In the genomic region with DNA sequence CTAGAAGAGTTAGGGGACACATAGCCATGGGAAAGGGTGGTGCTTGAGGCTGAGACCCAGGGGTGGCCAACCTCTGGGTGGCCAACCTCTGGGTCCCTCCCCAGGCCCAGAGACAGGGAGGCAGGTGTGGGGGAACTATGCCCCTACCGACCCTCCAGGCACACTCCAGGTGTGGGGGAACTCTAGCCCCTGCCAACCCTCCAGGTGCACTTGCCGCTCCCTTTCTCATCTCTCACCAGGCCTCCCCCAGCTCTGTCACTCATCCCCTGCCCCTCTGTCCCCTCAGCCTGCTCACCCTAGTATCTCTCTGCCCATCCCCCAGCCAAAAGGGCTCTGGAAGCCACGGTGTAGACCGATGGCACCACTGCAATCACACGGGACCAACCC, we compare ENCODE assay signal across 18 cellular contexts. TPM values are rescaled to one million over a fixed set of nuclear protein-coding genes. Genes with fewer than 3 reads are reported as not detected.
"Had no signal": no experiment of that assay in that cellular context is flagged by ENCODE, and none has a peak within 500 bp of the region (broad histone marks: within the 10 kb centered on the region; RNA-seq: fewer than 3 reads in every experiment).

No MANE protein-coding gene starts in this region.

- ATAC-seq: esophagus mucosa, left lung had no signal

- H3K27ac ChIP-seq: colonic mucosa, hepatocyte, left lung, neutrophil, SK-N-MC, skin epidermis had no signal

- H3K4me3 Mint-ChIP-seq: stimulated activated naive CD8-positive, alpha-beta T cell treated with anti-CD3 and anti-CD28 coated beads, Interleukin-15, Interleukin-2, amounts not matched to agents 100 ng/mL and 50 ng/mL, for 24 hours; type B pancreatic cell had no signal

- H3K36me3 ChIP-seq: colonic mucosa, left lung, neutrophil had no signal

- H2AFZ ChIP-seq: hepatocyte had no signal

- H3K27me3 ChIP-seq: colonic mucosa had no signal

- H3K9me3 Mint-ChIP-seq: stimulated activated naive CD8-positive, alpha-beta T cell treated with anti-CD3 and anti-CD28 coated beads, Interleukin-15, Interleukin-2, amounts not matched to agents 100 ng/mL and 50 ng/mL, for 24 hours; type B pancreatic cell had no signal

- H3K4me1 ChIP-seq: colonic mucosa, left lung had no signal

- H3K4me2 ChIP-seq: hepatocyte had no signal

- H3K36me3 Mint-ChIP-seq: type B pancreatic cell had no signal

- H3K27ac Mint-ChIP-seq: stimulated activated naive CD8-positive, alpha-beta T cell treated with anti-CD3 and anti-CD28 coated beads, Interleukin-15, Interleukin-2, amounts not matched to agents 100 ng/mL and 50 ng/mL, for 24 hours; type B pancreatic cell had no signal

- H3K4me3 ChIP-seq: colonic mucosa, hepatocyte, left lung, SK-N-MC, skin epidermis had no signal

- DNase-seq: activated CD4-positive, CD25-positive, alpha-beta regulatory T cell treated with anti-CD3 and anti-CD28 coated beads, Interleukin-2, amount 50 U/mL, for 72 hours; activated effector memory CD4-positive, alpha-beta T cell treated with Interleukin-2 at 50 U/mL for 16 hours; colonic mucosa; stimulated activated CD4-positive, alpha-beta T cell treated with anti-CD3 and anti-CD28 coated beads, Interleukin-15, amount 100 ng/mL, for 24 hours; stimulated activated CD4-positive, alpha-beta T cell treated with anti-CD3 and anti-CD28 coated beads, Interleukin-4, amount 100 ng/mL, for 1 hour; T-helper 1 cell had no signal

- H3K9me3 ChIP-seq: colonic mucosa, left lung, neutrophil had no signal

RNA-seq across cellular contexts. Expression of a gene that starts 10.6 kb away (rescaled TPM):
- total RNA-seq: astrocyte, colonic mucosa, esophagus mucosa, left lung, myocyte had no signal
- polyA plus RNA-seq: adipose tissue, keratinocyte had no signal
